Comparison of ENCODE assay signal across 1 cellular context in the genomic region with DNA sequence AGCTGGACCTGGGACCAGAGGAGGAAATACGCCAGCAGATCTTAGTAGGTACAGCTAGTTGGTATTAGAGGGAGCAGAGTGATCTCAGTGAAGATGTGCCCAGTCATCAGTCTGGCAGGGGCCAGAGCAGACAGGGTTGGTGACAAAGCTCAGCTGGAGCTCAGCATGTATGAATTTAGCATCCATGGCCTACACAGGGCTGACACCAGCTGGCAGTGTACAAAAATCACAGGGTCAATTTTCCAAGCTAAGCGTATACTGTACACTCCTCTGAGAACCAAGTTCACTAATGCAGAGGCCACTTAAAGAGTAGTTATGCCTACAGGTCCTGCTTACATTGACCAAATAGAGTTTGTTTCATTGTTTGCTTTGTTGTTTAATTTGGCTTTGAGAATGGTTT.
TF ChIP-seq lines count a peak whose summit lies in the region.

No MANE protein-coding gene starts in this region.

TF ChIP-seq in GM12878, 131 proteins besides CTCF, POLR2A, EP300 and RAD21 (continued from another document):
- TF ChIP-seq, protein P1, sequence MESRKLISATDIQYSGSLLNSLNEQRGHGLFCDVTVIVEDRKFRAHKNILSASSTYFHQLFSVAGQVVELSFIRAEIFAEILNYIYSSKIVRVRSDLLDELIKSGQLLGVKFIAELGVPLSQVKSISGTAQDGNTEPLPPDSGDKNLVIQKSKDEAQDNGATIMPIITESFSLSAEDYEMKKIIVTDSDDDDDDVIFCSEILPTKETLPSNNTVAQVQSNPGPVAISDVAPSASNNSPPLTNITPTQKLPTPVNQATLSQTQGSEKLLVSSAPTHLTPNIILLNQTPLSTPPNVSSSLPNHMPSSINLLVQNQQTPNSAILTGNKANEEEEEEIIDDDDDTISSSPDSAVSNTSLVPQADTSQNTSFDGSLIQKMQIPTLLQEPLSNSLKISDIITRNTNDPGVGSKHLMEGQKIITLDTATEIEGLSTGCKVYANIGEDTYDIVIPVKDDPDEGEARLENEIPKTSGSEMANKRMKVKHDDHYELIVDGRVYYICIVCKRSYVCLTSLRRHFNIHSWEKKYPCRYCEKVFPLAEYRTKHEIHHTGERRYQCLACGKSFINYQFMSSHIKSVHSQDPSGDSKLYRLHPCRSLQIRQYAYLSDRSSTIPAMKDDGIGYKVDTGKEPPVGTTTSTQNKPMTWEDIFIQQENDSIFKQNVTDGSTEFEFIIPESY (IDR thresholded peaks at IDR 0.05): no peak
- TF ChIP-seq SMAD5 (IDR thresholded peaks at IDR 0.05; ENCODE audit: low read depth): no peak
- no peak for TF ChIP-seq SRF (IDR thresholded peaks at IDR 0.05; ENCODE audit: low read depth in 2 of 2, low read length in 2 of 2)
